In the genomic region with DNA sequence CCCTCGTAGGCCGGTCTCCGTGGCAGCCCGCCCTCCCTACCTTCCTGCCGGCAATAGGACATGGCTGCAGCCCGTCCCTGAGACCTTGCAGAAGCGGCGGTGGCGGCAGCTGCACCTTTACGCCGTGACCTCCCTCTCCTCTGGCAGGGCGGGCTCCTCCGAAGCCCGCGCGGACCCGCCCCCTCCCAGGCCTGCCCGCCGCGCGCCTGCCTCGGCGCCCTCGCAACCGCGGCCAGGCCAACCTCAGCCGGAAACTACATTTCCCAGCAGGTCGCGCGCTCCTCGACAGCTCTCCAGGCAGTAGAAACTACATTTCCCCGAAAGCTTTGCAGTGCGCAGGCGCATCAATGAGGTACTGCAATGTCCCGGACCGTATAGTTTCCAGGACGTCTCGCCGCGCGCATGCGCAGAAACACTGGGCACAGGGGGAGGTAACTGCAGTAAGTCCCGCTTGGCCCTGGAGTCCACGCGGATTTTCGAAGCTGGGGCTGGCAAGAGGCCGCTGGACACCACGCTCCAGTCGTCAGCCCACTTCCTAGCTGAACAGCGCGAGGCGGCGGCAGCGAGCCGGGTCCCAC, we compare ENCODE assay signal across 1 cellular context.
A peak's percentile ranks its signal among the peaks of the same experiment; 100 is the strongest.
TF ChIP-seq lines count a peak whose summit lies in the region.

A gene (minus strand): TSS at position 256 of the 578 bp plus-strand sequence. CDS start 194 bp downstream, at position 62.
A gene with protein sequence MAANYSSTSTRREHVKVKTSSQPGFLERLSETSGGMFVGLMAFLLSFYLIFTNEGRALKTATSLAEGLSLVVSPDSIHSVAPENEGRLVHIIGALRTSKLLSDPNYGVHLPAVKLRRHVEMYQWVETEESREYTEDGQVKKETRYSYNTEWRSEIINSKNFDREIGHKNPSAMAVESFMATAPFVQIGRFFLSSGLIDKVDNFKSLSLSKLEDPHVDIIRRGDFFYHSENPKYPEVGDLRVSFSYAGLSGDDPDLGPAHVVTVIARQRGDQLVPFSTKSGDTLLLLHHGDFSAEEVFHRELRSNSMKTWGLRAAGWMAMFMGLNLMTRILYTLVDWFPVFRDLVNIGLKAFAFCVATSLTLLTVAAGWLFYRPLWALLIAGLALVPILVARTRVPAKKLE (plus strand): TSS at position 438 of the 578 bp plus-strand sequence. CDS start 142 bp downstream, outside the sequence.

TF ChIP-seq in HepG2, 621 proteins besides CTCF, POLR2A, EP300 and RAD21 (continued from another document and continues in another):
- TF ChIP-seq, protein P1, sequence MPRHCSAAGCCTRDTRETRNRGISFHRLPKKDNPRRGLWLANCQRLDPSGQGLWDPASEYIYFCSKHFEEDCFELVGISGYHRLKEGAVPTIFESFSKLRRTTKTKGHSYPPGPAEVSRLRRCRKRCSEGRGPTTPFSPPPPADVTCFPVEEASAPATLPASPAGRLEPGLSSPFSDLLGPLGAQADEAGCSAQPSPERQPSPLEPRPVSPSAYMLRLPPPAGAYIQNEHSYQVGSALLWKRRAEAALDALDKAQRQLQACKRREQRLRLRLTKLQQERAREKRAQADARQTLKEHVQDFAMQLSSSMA (CRISPR knock-in tag; IDR thresholded peaks at IDR 0.05), result peak; percentile 31; the same call in 1 of the 2 replicates
- peak; percentile 63; the same call in 1 of the 2 replicates for TF ChIP-seq YEATS2 (CRISPR knock-in tag; IDR thresholded peaks at IDR 0.05; ENCODE audit: borderline replicate concordance)
- TF ChIP-seq, protein P2, sequence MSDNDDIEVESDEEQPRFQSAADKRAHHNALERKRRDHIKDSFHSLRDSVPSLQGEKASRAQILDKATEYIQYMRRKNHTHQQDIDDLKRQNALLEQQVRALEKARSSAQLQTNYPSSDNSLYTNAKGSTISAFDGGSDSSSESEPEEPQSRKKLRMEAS (IDR thresholded peaks at IDR 0.05), result peak; percentile 65
- 0 out of 2 replicates have a peak, but pooled peaks have one; percentile 84 for TF ChIP-seq ZNF136 (CRISPR knock-in tag; IDR thresholded peaks at IDR 0.05; ENCODE audit: low read depth)
- TF ChIP-seq, protein P3, sequence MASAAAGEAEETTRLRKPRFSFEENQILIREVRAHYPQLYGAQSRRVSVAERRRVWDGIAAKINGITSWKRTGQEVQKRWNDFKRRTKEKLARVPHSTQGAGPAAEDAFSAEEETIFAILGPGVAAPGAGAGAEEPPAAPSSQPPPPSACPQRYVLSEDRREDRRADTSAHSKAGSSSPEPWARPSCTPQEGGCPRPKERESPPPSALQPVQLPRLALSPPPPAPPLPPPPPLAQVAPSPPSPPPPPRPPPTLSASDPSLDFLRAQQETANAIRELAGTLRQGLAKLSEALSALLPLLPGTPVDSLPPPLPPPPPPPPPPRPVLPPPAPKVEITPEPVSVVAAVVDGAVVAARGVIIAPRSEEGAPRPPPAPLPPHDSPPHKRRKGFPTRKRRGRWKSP (CRISPR knock-in tag; IDR thresholded peaks at IDR 0.05), result peak; percentile 85
- peak; percentile 68; the same call in 1 of the 2 replicates for TF ChIP-seq TOPORS (CRISPR knock-in tag; IDR thresholded peaks at IDR 0.05)
- TF ChIP-seq, protein P4, sequence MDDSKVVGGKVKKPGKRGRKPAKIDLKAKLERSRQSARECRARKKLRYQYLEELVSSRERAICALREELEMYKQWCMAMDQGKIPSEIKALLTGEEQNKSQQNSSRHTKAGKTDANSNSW (CRISPR knock-in tag; IDR thresholded peaks at IDR 0.05; ENCODE audit: borderline replicate concordance), result no peak
- TF ChIP-seq MED1 (CRISPR knock-in tag; IDR thresholded peaks at IDR 0.05), result peak; percentile 56
- TF ChIP-seq TOE1 (CRISPR knock-in tag; IDR thresholded peaks at IDR 0.05), result 0 out of 2 replicates have a peak, but pooled peaks have one; percentile 16
- 0 out of 2 replicates have a peak, but pooled peaks have one; percentile 16 for TF ChIP-seq MAZ (IDR thresholded peaks at IDR 0.05; ENCODE audit: borderline replicate concordance, low read depth, low read length)
- TF ChIP-seq MAZ (CRISPR knock-in tag; IDR thresholded peaks at IDR 0.05; ENCODE audit: low read depth), result peak; percentile 47
- TF ChIP-seq TBL1XR1 (IDR thresholded peaks at IDR 0.05; ENCODE audit: borderline replicate concordance, low read length, partially characterized antibody), result peak; percentile 51
- 0 out of 2 replicates have a peak, but pooled peaks have one; percentile 13 for TF ChIP-seq ZNF550 (CRISPR knock-in tag; IDR thresholded peaks at IDR 0.05; ENCODE audit: borderline replicate concordance)
- no peak for TF ChIP-seq TCF12 (IDR thresholded peaks at IDR 0.05)
- 0 out of 2 replicates have a peak, but pooled peaks have one; percentile 59 for TF ChIP-seq TCF12 (CRISPR knock-in tag; IDR thresholded peaks at IDR 0.05)
- TF ChIP-seq ZNF333 (CRISPR knock-in tag; IDR thresholded peaks at IDR 0.05; ENCODE audit: borderline replicate concordance), result peak; percentile 74; the same call in 1 of the 2 replicates
- TF ChIP-seq SP4 (CRISPR knock-in tag; IDR thresholded peaks at IDR 0.05), result peak; percentile 83
- no peak for TF ChIP-seq ZFP36L1 (CRISPR knock-in tag; IDR thresholded peaks at IDR 0.05)
- TF ChIP-seq, protein P5, sequence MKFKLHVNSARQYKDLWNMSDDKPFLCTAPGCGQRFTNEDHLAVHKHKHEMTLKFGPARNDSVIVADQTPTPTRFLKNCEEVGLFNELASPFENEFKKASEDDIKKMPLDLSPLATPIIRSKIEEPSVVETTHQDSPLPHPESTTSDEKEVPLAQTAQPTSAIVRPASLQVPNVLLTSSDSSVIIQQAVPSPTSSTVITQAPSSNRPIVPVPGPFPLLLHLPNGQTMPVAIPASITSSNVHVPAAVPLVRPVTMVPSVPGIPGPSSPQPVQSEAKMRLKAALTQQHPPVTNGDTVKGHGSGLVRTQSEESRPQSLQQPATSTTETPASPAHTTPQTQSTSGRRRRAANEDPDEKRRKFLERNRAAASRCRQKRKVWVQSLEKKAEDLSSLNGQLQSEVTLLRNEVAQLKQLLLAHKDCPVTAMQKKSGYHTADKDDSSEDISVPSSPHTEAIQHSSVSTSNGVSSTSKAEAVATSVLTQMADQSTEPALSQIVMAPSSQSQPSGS (CRISPR knock-in tag; IDR thresholded peaks at IDR 0.05), result peak; percentile 31; the same call in 1 of the 2 replicates
- TF ChIP-seq ZBTB3 (CRISPR knock-in tag; IDR thresholded peaks at IDR 0.05; ENCODE audit: borderline replicate concordance, low read depth), result 0 out of 2 replicates have a peak, but pooled peaks have one; percentile 57
- TF ChIP-seq, protein P6, sequence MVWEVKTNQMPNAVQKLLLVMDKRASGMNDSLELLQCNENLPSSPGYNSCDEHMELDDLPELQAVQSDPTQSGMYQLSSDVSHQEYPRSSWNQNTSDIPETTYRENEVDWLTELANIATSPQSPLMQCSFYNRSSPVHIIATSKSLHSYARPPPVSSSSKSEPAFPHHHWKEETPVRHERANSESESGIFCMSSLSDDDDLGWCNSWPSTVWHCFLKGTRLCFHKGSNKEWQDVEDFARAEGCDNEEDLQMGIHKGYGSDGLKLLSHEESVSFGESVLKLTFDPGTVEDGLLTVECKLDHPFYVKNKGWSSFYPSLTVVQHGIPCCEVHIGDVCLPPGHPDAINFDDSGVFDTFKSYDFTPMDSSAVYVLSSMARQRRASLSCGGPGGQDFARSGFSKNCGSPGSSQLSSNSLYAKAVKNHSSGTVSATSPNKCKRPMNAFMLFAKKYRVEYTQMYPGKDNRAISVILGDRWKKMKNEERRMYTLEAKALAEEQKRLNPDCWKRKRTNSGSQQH (CRISPR knock-in tag; IDR thresholded peaks at IDR 0.05; ENCODE audit: low read depth), result peak; percentile 50; the same call in 1 of the 2 replicates
- no peak for TF ChIP-seq ZFP36L2 (CRISPR knock-in tag; IDR thresholded peaks at IDR 0.05)
- no peak for TF ChIP-seq RBAK (CRISPR knock-in tag; IDR thresholded peaks at IDR 0.05)
- peak; percentile 52; the same call in 1 of the 2 replicates for TF ChIP-seq ZNF343 (CRISPR knock-in tag; IDR thresholded peaks at IDR 0.05)
- 0 out of 2 replicates have a peak, but pooled peaks have one; percentile 63 for TF ChIP-seq FIP1L1 (IDR thresholded peaks at IDR 0.05; ENCODE audit: borderline replicate concordance, insufficient read depth, low read depth, low read length)
- peak; percentile 83 for TF ChIP-seq TAF1 (CRISPR knock-in tag; IDR thresholded peaks at IDR 0.05)
- no peak for TF ChIP-seq WIZ (CRISPR knock-in tag; IDR thresholded peaks at IDR 0.05)
- TF ChIP-seq, protein P7, sequence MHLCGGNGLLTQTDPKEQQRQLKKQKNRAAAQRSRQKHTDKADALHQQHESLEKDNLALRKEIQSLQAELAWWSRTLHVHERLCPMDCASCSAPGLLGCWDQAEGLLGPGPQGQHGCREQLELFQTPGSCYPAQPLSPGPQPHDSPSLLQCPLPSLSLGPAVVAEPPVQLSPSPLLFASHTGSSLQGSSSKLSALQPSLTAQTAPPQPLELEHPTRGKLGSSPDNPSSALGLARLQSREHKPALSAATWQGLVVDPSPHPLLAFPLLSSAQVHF (CRISPR knock-in tag; IDR thresholded peaks at IDR 0.05), result peak; percentile 20; the same call in 1 of the 2 replicates
- peak; percentile 60; the same call in 1 of the 2 replicates for TF ChIP-seq ZNF350 (CRISPR knock-in tag; IDR thresholded peaks at IDR 0.05; ENCODE audit: borderline replicate concordance, low read depth)
- peak; percentile 82 for TF ChIP-seq CHD2 (IDR thresholded peaks at IDR 0.05; ENCODE audit: low read depth, low read length)
- peak; percentile 63; the same call in 1 of the 2 replicates for TF ChIP-seq HOXA3 (CRISPR knock-in tag; IDR thresholded peaks at IDR 0.05)
- TF ChIP-seq SPEN (CRISPR knock-in tag; IDR thresholded peaks at IDR 0.05; ENCODE audit: low read depth), result peak; percentile 61
- peak; percentile 47; the same call in 1 of the 2 replicates for TF ChIP-seq KDM5B (CRISPR knock-in tag; IDR thresholded peaks at IDR 0.05; ENCODE audit: borderline replicate concordance)
- TF ChIP-seq ERF (CRISPR knock-in tag; IDR thresholded peaks at IDR 0.05), result peak; percentile 25
- TF ChIP-seq XRCC5 (optimal IDR thresholded peaks at IDR 0.05; ENCODE audit: low read length), result peak; percentile 15
- 0 out of 2 replicates have a peak, but pooled peaks have one; percentile 10 for TF ChIP-seq KMT2B (CRISPR knock-in tag; IDR thresholded peaks at IDR 0.05)
- TF ChIP-seq ZNF781 (CRISPR knock-in tag; IDR thresholded peaks at IDR 0.05; ENCODE audit: borderline replicate concordance, not compliant biosample characterization), result no peak
- no peak; the same call in 1 of the 2 replicates for TF ChIP-seq NAIF1 (CRISPR knock-in tag; IDR thresholded peaks at IDR 0.05; ENCODE audit: borderline replicate concordance)
- no peak for TF ChIP-seq ZNF570 (CRISPR knock-in tag; IDR thresholded peaks at IDR 0.05; ENCODE audit: borderline replicate concordance)
- TF ChIP-seq, protein P8, sequence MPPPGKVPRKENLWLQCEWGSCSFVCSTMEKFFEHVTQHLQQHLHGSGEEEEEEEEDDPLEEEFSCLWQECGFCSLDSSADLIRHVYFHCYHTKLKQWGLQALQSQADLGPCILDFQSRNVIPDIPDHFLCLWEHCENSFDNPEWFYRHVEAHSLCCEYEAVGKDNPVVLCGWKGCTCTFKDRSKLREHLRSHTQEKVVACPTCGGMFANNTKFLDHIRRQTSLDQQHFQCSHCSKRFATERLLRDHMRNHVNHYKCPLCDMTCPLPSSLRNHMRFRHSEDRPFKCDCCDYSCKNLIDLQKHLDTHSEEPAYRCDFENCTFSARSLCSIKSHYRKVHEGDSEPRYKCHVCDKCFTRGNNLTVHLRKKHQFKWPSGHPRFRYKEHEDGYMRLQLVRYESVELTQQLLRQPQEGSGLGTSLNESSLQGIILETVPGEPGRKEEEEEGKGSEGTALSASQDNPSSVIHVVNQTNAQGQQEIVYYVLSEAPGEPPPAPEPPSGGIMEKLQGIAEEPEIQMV (CRISPR knock-in tag; IDR thresholded peaks at IDR 0.05; ENCODE audit: low read depth), result peak; percentile 28
- peak; percentile 97 for TF ChIP-seq ZNF143 (CRISPR knock-in tag; IDR thresholded peaks at IDR 0.05)
- TF ChIP-seq ZNF776 (CRISPR knock-in tag; IDR thresholded peaks at IDR 0.05), result 0 out of 2 replicates have a peak, but pooled peaks have one; percentile 30
- TF ChIP-seq PITX1 (CRISPR knock-in tag; IDR thresholded peaks at IDR 0.05), result 0 out of 2 replicates have a peak, but pooled peaks have one; percentile 16
- peak; percentile 31 for TF ChIP-seq ASH2L (IDR thresholded peaks at IDR 0.05; ENCODE audit: insufficient read length, low read depth, low read length)
- 0 out of 2 replicates have a peak, but pooled peaks have one; percentile 8 for TF ChIP-seq NFE2L2 (IDR thresholded peaks at IDR 0.05; ENCODE audit: low read length)
- peak; percentile 82 for TF ChIP-seq PHF8 (CRISPR knock-in tag; IDR thresholded peaks at IDR 0.05)
- no peak for TF ChIP-seq LCORL (IDR thresholded peaks at IDR 0.05)
- TF ChIP-seq LCORL (CRISPR knock-in tag; IDR thresholded peaks at IDR 0.05), result peak; percentile 12; the same call in 1 of the 2 replicates
- no peak for TF ChIP-seq ZNF484 (CRISPR knock-in tag; IDR thresholded peaks at IDR 0.05; ENCODE audit: borderline replicate concordance, low read depth)
- TF ChIP-seq NFYC (CRISPR knock-in tag; IDR thresholded peaks at IDR 0.05), result peak; percentile 43
- TF ChIP-seq, protein P9, sequence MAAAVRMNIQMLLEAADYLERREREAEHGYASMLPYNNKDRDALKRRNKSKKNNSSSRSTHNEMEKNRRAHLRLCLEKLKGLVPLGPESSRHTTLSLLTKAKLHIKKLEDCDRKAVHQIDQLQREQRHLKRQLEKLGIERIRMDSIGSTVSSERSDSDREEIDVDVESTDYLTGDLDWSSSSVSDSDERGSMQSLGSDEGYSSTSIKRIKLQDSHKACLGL (CRISPR knock-in tag; IDR thresholded peaks at IDR 0.05), result peak; percentile 82
- TF ChIP-seq, protein P10, sequence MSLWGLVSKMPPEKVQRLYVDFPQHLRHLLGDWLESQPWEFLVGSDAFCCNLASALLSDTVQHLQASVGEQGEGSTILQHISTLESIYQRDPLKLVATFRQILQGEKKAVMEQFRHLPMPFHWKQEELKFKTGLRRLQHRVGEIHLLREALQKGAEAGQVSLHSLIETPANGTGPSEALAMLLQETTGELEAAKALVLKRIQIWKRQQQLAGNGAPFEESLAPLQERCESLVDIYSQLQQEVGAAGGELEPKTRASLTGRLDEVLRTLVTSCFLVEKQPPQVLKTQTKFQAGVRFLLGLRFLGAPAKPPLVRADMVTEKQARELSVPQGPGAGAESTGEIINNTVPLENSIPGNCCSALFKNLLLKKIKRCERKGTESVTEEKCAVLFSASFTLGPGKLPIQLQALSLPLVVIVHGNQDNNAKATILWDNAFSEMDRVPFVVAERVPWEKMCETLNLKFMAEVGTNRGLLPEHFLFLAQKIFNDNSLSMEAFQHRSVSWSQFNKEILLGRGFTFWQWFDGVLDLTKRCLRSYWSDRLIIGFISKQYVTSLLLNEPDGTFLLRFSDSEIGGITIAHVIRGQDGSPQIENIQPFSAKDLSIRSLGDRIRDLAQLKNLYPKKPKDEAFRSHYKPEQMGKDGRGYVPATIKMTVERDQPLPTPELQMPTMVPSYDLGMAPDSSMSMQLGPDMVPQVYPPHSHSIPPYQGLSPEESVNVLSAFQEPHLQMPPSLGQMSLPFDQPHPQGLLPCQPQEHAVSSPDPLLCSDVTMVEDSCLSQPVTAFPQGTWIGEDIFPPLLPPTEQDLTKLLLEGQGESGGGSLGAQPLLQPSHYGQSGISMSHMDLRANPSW (CRISPR knock-in tag; IDR thresholded peaks at IDR 0.05; ENCODE audit: borderline replicate concordance), result peak; percentile 53; the same call in 1 of the 2 replicates
- no peak for TF ChIP-seq ZFP36 (IDR thresholded peaks at IDR 0.05; ENCODE audit: borderline replicate concordance, low read depth, low read length, partially characterized antibody)
